Comparison of ENCODE assay signal across 8 cellular contexts in the genomic region with DNA sequence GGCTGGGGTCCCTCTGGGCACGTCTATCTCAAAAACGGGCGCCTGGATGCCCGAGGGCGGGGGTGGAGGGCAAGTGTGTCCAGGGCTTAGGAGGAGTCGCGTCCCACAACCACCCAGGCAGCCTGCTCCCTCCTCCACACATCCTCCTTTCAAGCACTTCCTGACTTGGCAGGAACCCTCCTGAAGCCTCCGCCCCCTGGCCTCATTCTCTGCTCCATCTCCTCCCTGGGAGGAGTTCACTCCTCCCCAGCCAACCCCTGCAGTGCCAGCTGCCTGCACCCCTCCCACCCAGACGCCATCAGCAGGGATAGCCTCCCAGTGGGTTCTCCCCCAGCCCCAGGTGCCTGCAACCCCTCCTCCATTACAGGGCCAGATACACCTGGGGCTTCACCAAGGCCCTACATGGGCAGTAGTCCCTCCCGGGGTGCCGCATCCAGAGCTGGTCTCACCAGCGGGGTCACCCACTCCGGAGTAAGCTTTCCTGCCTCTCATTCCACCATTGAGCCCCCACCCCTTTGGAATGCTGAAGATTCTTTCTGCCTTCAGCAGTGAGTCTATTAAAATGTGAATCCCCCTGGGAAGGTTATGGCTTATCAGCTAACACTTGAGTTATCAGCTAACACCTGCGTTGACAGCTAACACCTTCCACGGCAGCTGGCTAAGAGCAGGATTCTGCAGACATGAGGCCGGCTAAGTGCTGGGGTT. TPM values are rescaled to one million over a fixed set of nuclear protein-coding genes. Genes with fewer than 3 reads are reported as not detected.
A peak's percentile ranks its signal among the peaks of the same experiment; 100 is the strongest.
DNase-seq lines count a peak whose midpoint lies in the region; ATAC-seq and TF ChIP-seq lines count a peak whose summit lies in the region.

No MANE protein-coding gene starts in this region.

- H3K9me1 ChIP-seq in IMR-90 (ENCODE audit: insufficient read depth, low read length), result no peaks in the 10 kb centered on the region

- H3K27ac Mint-ChIP-seq in CD4-positive, alpha-beta T cell, result peak overlapping the region; percentile 95
- peak overlapping the region; percentile 33 for H3K27ac Mint-ChIP-seq in activated T-helper 2 cell treated with anti-CD3 and anti-CD28 coated beads, Interferon-gamma antibody, Interleukin-2, Interleukin-4, amounts not matched to agents 10 μg/mL and 5 μg/mL and 100 μg/mL, durations not matched to agents 14 hours and 24 hours and 36 hours

- ATAC-seq in CD4-positive, alpha-beta T cell (ENCODE audit: poor library complexity), result peak; percentile 80
- ATAC-seq in IMR-90 (ENCODE audit: low read depth) (peak; percentile 97), GM21825 (IDR thresholded peaks at IDR 0.05; ENCODE audit: unreplicated experiment) (no peak), HG02571 (IDR thresholded peaks at IDR 0.05; ENCODE audit: unreplicated experiment) (no peak)

- no peak overlapping the region for H3K9ac ChIP-seq in IMR-90 (ENCODE audit: low read depth, low read length)

- H4K91ac ChIP-seq in IMR-90 (ENCODE audit: insufficient read depth, low read depth, low read length), result no peak overlapping the region; the same call in 1 of the 2 replicates

- H3K79me1 ChIP-seq in IMR-90 (ENCODE audit: low read depth in 1 of 2, low read length in 2 of 2), result no peaks in the 10 kb centered on the region

- H2BK120ac ChIP-seq in IMR-90 (ENCODE audit: low read depth, low read length), result no peak overlapping the region

- peak overlapping the region; percentile 37 for H3K27ac ChIP-seq in CD4-positive, alpha-beta T cell (ENCODE audit: low read depth, low read length)
- H3K27ac ChIP-seq in IMR-90 (ENCODE audit: insufficient read depth, low read length) (no peak overlapping the region), OCI-LY7 (ENCODE audit: low read depth, low read length, poor library complexity, severe bottlenecking) (no peak overlapping the region), prostate gland (no peak overlapping the region)

- peak overlapping the region; percentile 90 for H2AFZ ChIP-seq in IMR-90 (replicated peaks; ENCODE audit: low read length, poor library complexity)
- H2AFZ ChIP-seq in OCI-LY7 (ENCODE audit: low read length), result peak overlapping the region; percentile 84

- TF ChIP-seq RAD21 in IMR-90 (IDR thresholded peaks at IDR 0.05; ENCODE audit: low read length), result no peak

- BruUV-seq in IMR-90 (replicated peaks; lab: Mats Ljungman, UMichigan) (no TSS peak), OCI-LY7 (replicated peaks; lab: Mats Ljungman, UMichigan) (no TSS peak)

- H3K56ac ChIP-seq in IMR-90 (ENCODE audit: extremely low read depth, insufficient read depth, low read length), result no peak overlapping the region

- H3K79me2 ChIP-seq in OCI-LY7 (ENCODE audit: insufficient read depth, low read depth, low read length), result no peaks in the 10 kb centered on the region

- H4K5ac ChIP-seq in IMR-90 (ENCODE audit: low read depth, low read length), result peak overlapping the region; percentile 71

- TF ChIP-seq POLR2A in IMR-90 (IDR thresholded peaks at IDR 0.05; ENCODE audit: low read depth, low read length) (no peak), prostate gland (IDR thresholded peaks at IDR 0.05) (no peak)

- peak in 9 of 10 experiments; percentile 31 to 60 (median 57) for DNase-seq in CD4-positive, alpha-beta T cell
- peak; percentile 71 for DNase-seq in IMR-90
- peak; percentile 44 for DNase-seq in OCI-LY7 (ENCODE audit: low spot score)
- peak; percentile 49 for DNase-seq in activated T-helper 2 cell treated with anti-CD3 and anti-CD28 coated beads, Interferon-gamma antibody, Interleukin-2, Interleukin-4, amounts not matched to agents 10 μg/mL and 5 μg/mL and 100 μg/mL, durations not matched to agents 14 hours and 24 hours and 36 hours (ENCODE audit: low spot score)
- DNase-seq in foreskin fibroblast, result peak; percentile 66 to 85
- peak; percentile 25 for DNase-seq in prostate gland (ENCODE audit: low spot score)

- no peak overlapping the region for H2BK20ac ChIP-seq in IMR-90 (ENCODE audit: low read depth, low read length)

- intact Hi-C loops in CD4-positive, alpha-beta T cell (cut with DNase I, micrococcal nuclease), result no loop called here
- intact Hi-C loops in IMR-90 (cut with micrococcal nuclease) (no loop called here), OCI-LY7 (cut with micrococcal nuclease; ENCODE audit: unreplicated experiment) (no loop called here), prostate gland (cut with DNase I) (no loop called here)
- intact Hi-C loops in activated T-helper 2 cell treated with anti-CD3 and anti-CD28 coated beads, Interferon-gamma antibody, Interleukin-2, Interleukin-4, amounts not matched to agents 10 μg/mL and 5 μg/mL and 100 μg/mL, durations not matched to agents 14 hours and 24 hours and 36 hours (cut with micrococcal nuclease), result no loop called here

- H2BK5ac ChIP-seq in IMR-90 (ENCODE audit: low read depth, low read length, poor library complexity, severe bottlenecking), result no peak overlapping the region

- no peak for TF ChIP-seq CTCF in CD4-positive, alpha-beta T cell (IDR thresholded peaks at IDR 0.05)
- TF ChIP-seq CTCF in IMR-90 (conservative IDR thresholded peaks at IDR 0.05; ENCODE audit: low read depth, low read length) (no peak), OCI-LY7 (conservative IDR thresholded peaks at IDR 0.05; ENCODE audit: low read length) (no peak), foreskin fibroblast (IDR thresholded peaks at IDR 0.05; ENCODE audit: low read depth, low read length) (no peak), prostate gland (IDR thresholded peaks at IDR 0.05) (no peak)

- H3K4me3 ChIP-seq in IMR-90 (ENCODE audit: insufficient read depth, low read depth, low read length) (no peak overlapping the region), OCI-LY7 (ENCODE audit: low read depth, low read length, poor library complexity, severe bottlenecking) (no peak overlapping the region), foreskin fibroblast (ENCODE audit: low read depth in 1 of 2, low read length in 2 of 2) (no peak overlapping the region), prostate gland (no peak overlapping the region)

- POLR2A ChIA-PET in CD4-positive, alpha-beta T cell (lab: Charles Lee), result interaction anchor here (1.4 kb wide), 1 partner anchor 127 kb away, joined by 3 read pairs; a partner anchor contains a TSS
- POLR2A ChIA-PET in IMR-90 (lab: Charles Lee; ENCODE audit: unreplicated experiment), result no interaction called here
- POLR2A ChIA-PET in OCI-LY7 (lab: Charles Lee), result no interaction called here

- no peaks in the 10 kb centered on the region for H3K36me3 ChIP-seq in IMR-90 (ENCODE audit: control insufficient read depth, insufficient read depth, low read length)
- no peaks in the 10 kb centered on the region for H3K36me3 ChIP-seq in OCI-LY7 (ENCODE audit: insufficient read depth, low read length)
- H3K36me3 ChIP-seq in prostate gland, result no peaks in the 10 kb centered on the region

- H3K4ac ChIP-seq in IMR-90 (ENCODE audit: low read depth, low read length), result 0 out of 2 replicates have a peak overlapping the region, but pooled peaks have one; percentile 3

- H3K9me2 ChIP-seq in OCI-LY7 (ENCODE audit: insufficient read depth, low read length), result no peaks in the 10 kb centered on the region

- H4K20me1 ChIP-seq in IMR-90 (ENCODE audit: insufficient read depth, low read length), result no peaks in the 10 kb centered on the region
- no peaks in the 10 kb centered on the region for H4K20me1 ChIP-seq in OCI-LY7 (ENCODE audit: insufficient read depth, low read length)

- WGBS in IMR-90 (ENCODE audit: extremely low coverage in 2 of 2, insufficient read length in 1 of 2), 2 experiments, result 27% methylated on average over 2 of the region's 16 CpGs; no CpG with 5 or more reads in 1 of the 2 experiments
- 38% methylated on average over 11 of the region's 16 CpGs for WGBS in prostate gland

- H2AK9ac ChIP-seq in IMR-90 (replicated peaks; ENCODE audit: low read depth, low read length, poor library complexity), result peak overlapping the region; percentile 78

- H3K4me3 Mint-ChIP-seq in CD4-positive, alpha-beta T cell, result peak overlapping the region; percentile 82
- no peak overlapping the region for H3K4me3 Mint-ChIP-seq in activated T-helper 2 cell treated with anti-CD3 and anti-CD28 coated beads, Interferon-gamma antibody, Interleukin-2, Interleukin-4, amounts not matched to agents 10 μg/mL and 5 μg/mL and 100 μg/mL, durations not matched to agents 14 hours and 24 hours and 36 hours (ENCODE audit: low read depth)

- no peak overlapping the region for H3K23ac ChIP-seq in IMR-90 (ENCODE audit: low read depth, low read length)

- peak overlapping the region; percentile 26; the same call in 1 of the 2 replicates for H3K4me2 ChIP-seq in IMR-90 (ENCODE audit: low read depth, low read length)
- H3K4me2 ChIP-seq in OCI-LY7 (ENCODE audit: low read length), result peak overlapping the region; percentile 37

- no peaks in the 10 kb centered on the region for H3K27me3 Mint-ChIP-seq in CD4-positive, alpha-beta T cell
- no peaks in the 10 kb centered on the region for H3K27me3 Mint-ChIP-seq in activated T-helper 2 cell treated with anti-CD3 and anti-CD28 coated beads, Interferon-gamma antibody, Interleukin-2, Interleukin-4, amounts not matched to agents 10 μg/mL and 5 μg/mL and 100 μg/mL, durations not matched to agents 14 hours and 24 hours and 36 hours (ENCODE audit: low read depth)

- H4K8ac ChIP-seq in IMR-90 (ENCODE audit: low read depth in 2 of 2, low read length in 2 of 2), result peak overlapping the region; percentile 81 to 84

- 0 out of 2 replicates have a peak overlapping the region, but pooled peaks have one; percentile 1 for H3K18ac ChIP-seq in IMR-90 (ENCODE audit: low read depth, low read length)

- H3K9me3 Mint-ChIP-seq in CD4-positive, alpha-beta T cell, result no peaks in the 10 kb centered on the region
- no peaks in the 10 kb centered on the region for H3K9me3 Mint-ChIP-seq in activated T-helper 2 cell treated with anti-CD3 and anti-CD28 coated beads, Interferon-gamma antibody, Interleukin-2, Interleukin-4, amounts not matched to agents 10 μg/mL and 5 μg/mL and 100 μg/mL, durations not matched to agents 14 hours and 24 hours and 36 hours

- H3K4me1 Mint-ChIP-seq in CD4-positive, alpha-beta T cell (ENCODE audit: low read depth), result peaks cover 39% of the 10 kb centered on the region
- peaks cover 15% of the 10 kb centered on the region for H3K4me1 Mint-ChIP-seq in activated T-helper 2 cell treated with anti-CD3 and anti-CD28 coated beads, Interferon-gamma antibody, Interleukin-2, Interleukin-4, amounts not matched to agents 10 μg/mL and 5 μg/mL and 100 μg/mL, durations not matched to agents 14 hours and 24 hours and 36 hours (ENCODE audit: low read depth)

- no peaks in the 10 kb centered on the region for H3K9me3 ChIP-seq in CD4-positive, alpha-beta T cell (ENCODE audit: control insufficient read depth, low read length)
- no peaks in the 10 kb centered on the region for H3K9me3 ChIP-seq in IMR-90 (ENCODE audit: control insufficient read depth, insufficient read depth, low read length)
- no peaks in the 10 kb centered on the region for H3K9me3 ChIP-seq in OCI-LY7 (ENCODE audit: low read length)
- no peaks in the 10 kb centered on the region for H3K9me3 ChIP-seq in prostate gland

- in situ Hi-C loops in IMR-90 (cut with MboI; ENCODE audit: low sequenced_read_pairs), result no loop called here

- CTCF ChIA-PET in CD4-positive, alpha-beta T cell (lab: Charles Lee), result interaction anchor here (0.7 kb wide), 1 partner anchor 74 kb away, joined by 3 read pairs; no protein-coding TSS in a partner anchor
- CTCF ChIA-PET in IMR-90 (lab: Yijun Ruan, JAX) (no interaction called here), OCI-LY7 (lab: Charles Lee; ENCODE audit: unreplicated experiment) (no interaction called here)

- dilution Hi-C loops in IMR-90 (cut with HindIII; ENCODE audit: low sequenced_read_pairs, unreplicated experiment), result no loop called here

- H2AK5ac ChIP-seq in IMR-90 (ENCODE audit: low read depth, low read length), result no peak overlapping the region

- H2BK15ac ChIP-seq in IMR-90 (ENCODE audit: low read depth, low read length), result no peak overlapping the region

- peaks cover 5% of the 10 kb centered on the region for H3K4me1 ChIP-seq in IMR-90 (ENCODE audit: control insufficient read depth, insufficient read depth, low read length)
- peaks cover 23% of the 10 kb centered on the region for H3K4me1 ChIP-seq in OCI-LY7 (ENCODE audit: insufficient read depth, low read length, poor library complexity, severe bottlenecking)
- peaks cover 2% of the 10 kb centered on the region for H3K4me1 ChIP-seq in prostate gland (replicated peaks)

- no peaks in the 10 kb centered on the region for H3K27me3 ChIP-seq in CD4-positive, alpha-beta T cell (ENCODE audit: control insufficient read depth, insufficient read depth, low read length)
- H3K27me3 ChIP-seq in IMR-90 (ENCODE audit: control insufficient read depth, insufficient read depth, low read length) (peaks cover 2% of the 10 kb centered on the region; the same call in 1 of the 2 replicates), prostate gland (replicated peaks; ENCODE audit: insufficient read depth) (no peaks in the 10 kb centered on the region)

- no peak overlapping the region for H3K14ac ChIP-seq in IMR-90 (replicated peaks; ENCODE audit: low read depth, low read length)

- no peaks in the 10 kb centered on the region for H3K36me3 Mint-ChIP-seq in CD4-positive, alpha-beta T cell (ENCODE audit: low read depth)
- no peaks in the 10 kb centered on the region for H3K36me3 Mint-ChIP-seq in activated T-helper 2 cell treated with anti-CD3 and anti-CD28 coated beads, Interferon-gamma antibody, Interleukin-2, Interleukin-4, amounts not matched to agents 10 μg/mL and 5 μg/mL and 100 μg/mL, durations not matched to agents 14 hours and 24 hours and 36 hours (ENCODE audit: low read depth)

RNA-seq across cellular contexts. Expression of a gene that starts 24.4 kb away (rescaled TPM):
- total RNA-seq in CD4-positive, alpha-beta T cell, result under 1 TPM; 0.36 to 0.50 TPM
- 0.18 and 0.28 TPM in 2 replicates for total RNA-seq in IMR-90 (2012; rRNA removed)
- polyA plus RNA-seq in IMR-90 (2012; rRNA removed), result 0.94 and 1.2 TPM in 2 replicates
- 0.74 and 1.8 TPM in 2 replicates for polyA plus RNA-seq in IMR-90 (2012; cell fraction: cytosol; rRNA removed)
- polyA plus RNA-seq in IMR-90 (2012; cell fraction: nucleus; rRNA removed; ENCODE audit: low replicate concordance), result 0.83 and 1.5 TPM in 2 replicates
- total RNA-seq in OCI-LY7 (2014; rRNA removed; shearing (Covaris generic)), result not detected in 2 replicates
- not detected in 2 replicates for total RNA-seq in OCI-LY7 (2022)
- total RNA-seq in activated T-helper 2 cell treated with anti-CD3 and anti-CD28 coated beads, Interferon-gamma antibody, Interleukin-2, Interleukin-4, amounts not matched to agents 10 μg/mL and 5 μg/mL and 100 μg/mL, durations not matched to agents 14 hours and 24 hours and 36 hours, result 1.9 and 2.2 TPM in 2 replicates
- 1 to 10 TPM; 4.4 to 6.0 TPM for total RNA-seq in prostate gland

Comparison
In these comparisons a context has a peak if more than half of its experiments do, and no peak if none do; other contexts are left out.
1. ATAC-seq: peak in CD4-positive, alpha-beta T cell (single experiment) and IMR-90 (single experiment); none in GM21825 (single experiment) and HG02571 (single experiment).
2. DNase-seq: peak in every context shown above with its lines; median percentile 76 in foreskin fibroblast; 71 in IMR-90; 57 in CD4-positive, alpha-beta T cell; 49 in activated T-helper 2 cell treated with anti-CD3 and anti-CD28 coated beads, Interferon-gamma antibody, Interleukin-2, Interleukin-4, amounts not matched to agents 10 μg/mL and 5 μg/mL and 100 μg/mL, durations not matched to agents 14 hours and 24 hours and 36 hours; 44 in OCI-LY7; 25 in prostate gland.